Comparison of ENCODE assay signal across 19 cellular contexts in the genomic region with DNA sequence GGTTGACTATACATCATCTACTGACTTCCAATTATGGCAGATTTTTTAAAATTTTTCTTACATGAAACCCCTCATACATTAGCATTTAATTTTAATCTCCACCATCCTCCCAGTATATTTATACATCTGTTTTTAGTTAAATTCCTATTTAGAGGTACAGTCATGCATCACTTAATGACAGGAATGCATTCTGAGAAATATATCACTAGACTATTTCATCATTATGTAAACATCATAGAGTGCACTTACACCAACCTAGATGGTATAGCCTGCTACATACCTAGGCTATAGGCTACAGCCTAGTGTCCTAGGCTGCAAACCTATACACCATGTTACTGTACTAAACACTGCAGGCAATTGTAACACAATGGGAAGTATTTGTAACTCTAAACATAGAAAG.
"Had no signal": no experiment of that assay in that cellular context is flagged by ENCODE, and none has a peak within 500 bp of the region (broad histone marks: within the 10 kb centered on the region; RNA-seq: fewer than 3 reads in every experiment).

No MANE protein-coding gene starts in this region.

- H3K4me3 ChIP-seq: right atrium auricular region, tibial nerve had no signal

- H3K36me3 Mint-ChIP-seq: activated naive CD8-positive, alpha-beta T cell treated with anti-CD3 and anti-CD28 coated beads for 36 hours; naive thymus-derived CD4-positive, alpha-beta T cell; stimulated activated effector memory CD8-positive, alpha-beta T cell treated with anti-CD3 and anti-CD28 coated beads, Interleukin-12 subunit alpha, Interleukin-12 subunit beta, amount 100 ng/mL, for 72 hours had no signal

- H3K4me3 Mint-ChIP-seq: activated CD4-positive, alpha-beta memory T cell treated with anti-CD3 and anti-CD28 coated beads, Interleukin-2, amount 10 ng/mL, durations not matched to agents 7 days and 5 days; activated naive CD8-positive, alpha-beta T cell treated with anti-CD3 and anti-CD28 coated beads for 36 hours; effector memory CD8-positive, alpha-beta T cell; naive thymus-derived CD4-positive, alpha-beta T cell; stimulated activated effector memory CD8-positive, alpha-beta T cell treated with anti-CD3 and anti-CD28 coated beads, Interleukin-12 subunit alpha, Interleukin-12 subunit beta, amount 100 ng/mL, for 72 hours had no signal

- H3K9me3 ChIP-seq: neutrophil, right atrium auricular region, tibial nerve had no signal

- H3K36me3 ChIP-seq: neutrophil, right atrium auricular region, tibial nerve had no signal

- H3K27me3 ChIP-seq: foreskin keratinocyte, neutrophil, right atrium auricular region, tibial nerve had no signal

- ATAC-seq: effector memory CD8-positive, alpha-beta T cell; foreskin keratinocyte; left lobe of liver; naive thymus-derived CD4-positive, alpha-beta T cell; stimulated activated effector memory CD8-positive, alpha-beta T cell treated with anti-CD3 and anti-CD28 coated beads, Interleukin-12 subunit alpha, Interleukin-12 subunit beta, amount 100 ng/mL, for 72 hours had no signal

- H3K4me1 Mint-ChIP-seq: activated CD4-positive, alpha-beta memory T cell treated with anti-CD3 and anti-CD28 coated beads, Interleukin-2, amount 10 ng/mL, durations not matched to agents 7 days and 5 days; activated naive CD8-positive, alpha-beta T cell treated with anti-CD3 and anti-CD28 coated beads for 36 hours; naive thymus-derived CD4-positive, alpha-beta T cell; stimulated activated effector memory CD8-positive, alpha-beta T cell treated with anti-CD3 and anti-CD28 coated beads, Interleukin-12 subunit alpha, Interleukin-12 subunit beta, amount 100 ng/mL, for 72 hours had no signal

- H3K27me3 Mint-ChIP-seq: activated CD4-positive, alpha-beta memory T cell treated with anti-CD3 and anti-CD28 coated beads, Interleukin-2, amount 10 ng/mL, durations not matched to agents 7 days and 5 days; activated naive CD8-positive, alpha-beta T cell treated with anti-CD3 and anti-CD28 coated beads for 36 hours; effector memory CD8-positive, alpha-beta T cell had no signal

- DNase-seq: activated CD4-positive, alpha-beta memory T cell treated with anti-CD3 and anti-CD28 coated beads, Interleukin-2, amount 10 ng/mL, durations not matched to agents 7 days and 5 days; activated gamma-delta T cell; activated naive CD8-positive, alpha-beta T cell treated with anti-CD3 and anti-CD28 coated beads for 36 hours; activated T-cell treated with anti-CD3 and anti-CD28 coated beads, Interleukin-2, amount 50 U/mL, for 48 hours; aorta; caudate nucleus; cortex of kidney; effector memory CD8-positive, alpha-beta T cell; foreskin keratinocyte; head of caudate nucleus; mammary epithelial cell; naive thymus-derived CD4-positive, alpha-beta T cell; posterior cingulate gyrus had no signal

- H3K9me3 Mint-ChIP-seq: activated CD4-positive, alpha-beta memory T cell treated with anti-CD3 and anti-CD28 coated beads, Interleukin-2, amount 10 ng/mL, durations not matched to agents 7 days and 5 days; activated naive CD8-positive, alpha-beta T cell treated with anti-CD3 and anti-CD28 coated beads for 36 hours had no signal

- H3K4me1 ChIP-seq: foreskin keratinocyte, right atrium auricular region, tibial nerve had no signal

- H3K27ac ChIP-seq: foreskin keratinocyte, neutrophil, right atrium auricular region, tibial nerve, VCaP had no signal

- H3K27ac Mint-ChIP-seq: activated CD4-positive, alpha-beta memory T cell treated with anti-CD3 and anti-CD28 coated beads, Interleukin-2, amount 10 ng/mL, durations not matched to agents 7 days and 5 days; activated naive CD8-positive, alpha-beta T cell treated with anti-CD3 and anti-CD28 coated beads for 36 hours; effector memory CD8-positive, alpha-beta T cell; naive thymus-derived CD4-positive, alpha-beta T cell; stimulated activated effector memory CD8-positive, alpha-beta T cell treated with anti-CD3 and anti-CD28 coated beads, Interleukin-12 subunit alpha, Interleukin-12 subunit beta, amount 100 ng/mL, for 72 hours had no signal
